ENCODE assay signal across 21 cellular contexts in the genomic region with DNA sequence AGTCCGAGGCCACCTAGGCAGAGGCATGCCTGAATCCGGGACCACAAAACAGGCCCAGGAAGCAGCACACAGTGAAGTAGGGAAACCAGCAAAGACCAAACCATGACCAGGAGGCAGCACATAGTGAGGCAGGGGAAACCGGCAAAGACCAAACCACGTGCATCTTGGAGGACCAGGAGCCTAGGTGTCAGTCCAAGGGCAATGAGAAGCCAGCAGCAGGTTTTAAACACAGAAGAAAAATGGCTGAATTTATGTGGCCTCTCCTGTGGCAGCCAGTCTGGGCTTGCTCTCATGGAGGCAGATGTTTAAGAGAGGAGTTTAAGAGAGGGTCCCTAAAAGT.
"Had no signal": no experiment of that assay in that cellular context is flagged by ENCODE, and none has a peak within 500 bp of the region (broad histone marks: within the 10 kb centered on the region; RNA-seq: fewer than 3 reads in every experiment).

No MANE protein-coding gene starts in this region.

- DNase-seq: activated CD4-positive, alpha-beta memory T cell treated with anti-CD3 and anti-CD28 coated beads, Interleukin-2, amount 10 ng/mL, durations not matched to agents 7 days and 5 days; activated CD4-positive, alpha-beta T cell treated with anti-CD3 and anti-CD28 coated beads, Interleukin-2, amount 10 ng/mL, durations not matched to agents 7 days and 5 days; activated CD4-positive, CD25-positive, alpha-beta regulatory T cell; activated naive CD4-positive, alpha-beta T cell; activated T-cell treated with anti-CD3 and anti-CD28 coated beads for 4 hours; amygdala; MM.1S; NCI-H1105; NCI-H1436; NCI-H1694 treated with DMSO at 0.1 percent for 48 hours; PC-9; SHP77 treated with DMSO at 0.1 percent for 48 hours; T-helper 2 cell; T1000 had no signal

- H3K27me3 Mint-ChIP-seq: activated CD4-positive, alpha-beta memory T cell treated with anti-CD3 and anti-CD28 coated beads, Interleukin-2, amount 10 ng/mL, durations not matched to agents 7 days and 5 days; activated CD4-positive, alpha-beta T cell treated with anti-CD3 and anti-CD28 coated beads, Interleukin-2, amount 10 ng/mL, durations not matched to agents 7 days and 5 days; activated naive CD4-positive, alpha-beta T cell treated with anti-CD3 and anti-CD28 coated beads, Interleukin-2, amount 50 U/mL, for 24 hours; brain; central memory CD8-positive, alpha-beta T cell had no signal

- H3K9ac ChIP-seq: KMS-11 had no signal

- H3K4me2 ChIP-seq: KMS-11, PC-9 had no signal

- H3K4me3 ChIP-seq: PC-9 had no signal

- H3K4me1 Mint-ChIP-seq: brain had no signal

- H3K27ac Mint-ChIP-seq: activated CD4-positive, alpha-beta memory T cell treated with anti-CD3 and anti-CD28 coated beads, Interleukin-2, amount 10 ng/mL, durations not matched to agents 7 days and 5 days; activated CD4-positive, alpha-beta T cell treated with anti-CD3 and anti-CD28 coated beads, Interleukin-2, amount 10 ng/mL, durations not matched to agents 7 days and 5 days; activated naive CD4-positive, alpha-beta T cell treated with anti-CD3 and anti-CD28 coated beads, Interleukin-2, amount 50 U/mL, for 24 hours; IgD-negative memory B cell had no signal

- H2AFZ ChIP-seq: PC-9 had no signal

- H3K9me3 Mint-ChIP-seq: activated CD4-positive, alpha-beta memory T cell treated with anti-CD3 and anti-CD28 coated beads, Interleukin-2, amount 10 ng/mL, durations not matched to agents 7 days and 5 days; activated CD4-positive, alpha-beta T cell treated with anti-CD3 and anti-CD28 coated beads, Interleukin-2, amount 10 ng/mL, durations not matched to agents 7 days and 5 days; activated naive CD4-positive, alpha-beta T cell treated with anti-CD3 and anti-CD28 coated beads, Interleukin-2, amount 50 U/mL, for 24 hours; central memory CD8-positive, alpha-beta T cell; IgD-negative memory B cell had no signal

- H3K27ac ChIP-seq: KMS-11, PC-9 had no signal

- H3K4me3 Mint-ChIP-seq: activated CD4-positive, alpha-beta memory T cell treated with anti-CD3 and anti-CD28 coated beads, Interleukin-2, amount 10 ng/mL, durations not matched to agents 7 days and 5 days; activated CD4-positive, alpha-beta T cell treated with anti-CD3 and anti-CD28 coated beads, Interleukin-2, amount 10 ng/mL, durations not matched to agents 7 days and 5 days; activated naive CD4-positive, alpha-beta T cell treated with anti-CD3 and anti-CD28 coated beads, Interleukin-2, amount 50 U/mL, for 24 hours; brain; central memory CD8-positive, alpha-beta T cell had no signal

- FAIRE-seq: astrocyte, TTC549 had no signal
